Comparison of ENCODE assay signal across 30 cellular contexts in genomic region chr4:34112573-34112972, GRCh38.
"Had no signal": no experiment of that assay in that cellular context is flagged by ENCODE, and none has a peak within 500 bp of the region (broad histone marks: within the 10 kb centered on the region; RNA-seq: fewer than 3 reads in every experiment).

No MANE protein-coding gene starts in this region.

- FAIRE-seq: urothelium cell line had no signal

- H3K4me2 ChIP-seq: neural progenitor cell, smooth muscle cell had no signal

- H3K79me2 ChIP-seq: parathyroid adenoma had no signal

- H3K27me3 ChIP-seq: neural progenitor cell, ovary, spleen, suprapubic skin, testis, tibial nerve, upper lobe of left lung, vagina had no signal

- DNase-seq: naive thymus-derived CD4-positive, alpha-beta T cell; natural killer cell; occipital lobe; ovary; posterior cingulate gyrus; psoas muscle; right cardiac atrium; spleen; stimulated activated CD4-positive, alpha-beta T cell treated with anti-CD3 and anti-CD28 coated beads, Interleukin-12 subunit alpha, Interleukin-12 subunit beta, amount 100 ng/mL, for 4 hours; stimulated activated CD4-positive, alpha-beta T cell treated with anti-CD3 and anti-CD28 coated beads, Interleukin-1b, Interleukin-23, amount 100 ng/mL, for 48 hours; stimulated activated CD4-positive, alpha-beta T cell treated with anti-CD3 and anti-CD28 coated beads, Interleukin-4, amount 100 ng/mL, for 1 hour; stimulated activated CD4-positive, alpha-beta T cell treated with anti-CD3 and anti-CD28 coated beads, Interleukin-4, amount 100 ng/mL, for 4 hours; stimulated activated CD8-positive, alpha-beta memory T cell treated with anti-CD3 and anti-CD28 coated beads, Interleukin-4, amount 100 ng/mL, for 48 hours; stimulated activated naive CD4-positive, alpha-beta T cell; stimulated activated naive CD8-positive, alpha-beta T cell treated with anti-CD3 and anti-CD28 coated beads, Interleukin-15, amount 100 ng/mL, for 72 hours; stimulated activated naive CD8-positive, alpha-beta T cell treated with anti-CD3 and anti-CD28 coated beads, Interleukin-15, Interleukin-2, amounts not matched to agents 100 U/mL and 50 U/mL, for 24 hours; substantia nigra; testis; trophoblast cell; upper lobe of left lung had no signal

- H2AFZ ChIP-seq: neural progenitor cell, parathyroid adenoma had no signal

- H3K4me3 ChIP-seq: neural progenitor cell, ovary, psoas muscle, skin epidermis, smooth muscle cell, spleen, suprapubic skin, testis, tibial nerve, upper lobe of left lung, vagina had no signal

- H3K36me3 ChIP-seq: neural progenitor cell, ovary, spleen, suprapubic skin, tibial nerve, upper lobe of left lung, vagina had no signal

- ATAC-seq: naive thymus-derived CD4-positive, alpha-beta T cell; natural killer cell; psoas muscle; right cardiac atrium; sciatic nerve; stimulated activated memory B cell treated with anti-CD40 and anti-IgM and Interleukin-4, amounts not matched to agents 10 μg/mL and 1 μg/mL and 100 μg/mL, for 72 hours; stimulated activated naive CD8-positive, alpha-beta T cell treated with anti-CD3 and anti-CD28 coated beads, Interleukin-15, amount 100 ng/mL, for 72 hours; stimulated activated naive CD8-positive, alpha-beta T cell treated with anti-CD3 and anti-CD28 coated beads, Interleukin-15, Interleukin-2, amounts not matched to agents 100 U/mL and 50 U/mL, for 24 hours had no signal

- H3K27ac ChIP-seq: neural progenitor cell, ovary, parathyroid adenoma, psoas muscle, skin epidermis, spleen, suprapubic skin, testis, tibial nerve, upper lobe of left lung, vagina had no signal

- H3K4me1 ChIP-seq: neural progenitor cell, parathyroid adenoma, psoas muscle, spleen, suprapubic skin, testis, tibial nerve, upper lobe of left lung, vagina had no signal

- H3K9me3 ChIP-seq: ovary, psoas muscle, spleen, suprapubic skin, testis, tibial nerve, upper lobe of left lung, vagina had no signal

- H3K9ac ChIP-seq: neural progenitor cell, parathyroid adenoma had no signal
